8 cellular contexts compared by ENCODE assay signal in genomic region chr12:68113644-68114043, GRCh38. TPM values are rescaled to one million over a fixed set of nuclear protein-coding genes. Genes with fewer than 3 reads are reported as not detected.
DNase-seq lines count a peak whose midpoint lies in the region; ATAC-seq, FAIRE-seq and TF ChIP-seq lines count a peak whose summit lies in the region.

No MANE protein-coding gene starts in this region.

- no peaks in the 10 kb centered on the region for H3K9me1 ChIP-seq in K562 (ENCODE audit: control insufficient read depth, insufficient read depth, low read length)

- WGBS in K562 (ENCODE audit: insufficient coverage, low coverage, missing lambda C conversion rate) = no CpG with 5 or more reads among the region's 1 CpG

- no peaks in the 10 kb centered on the region for H3K36me3 ChIP-seq in OCI-LY7 (ENCODE audit: insufficient read depth, low read length)
- H3K36me3 ChIP-seq in K562 (ENCODE audit: control insufficient read depth, insufficient read depth, low read length) = no peaks in the 10 kb centered on the region

- H3K9me3 ChIP-seq in OCI-LY7 (ENCODE audit: low read length) (no peaks in the 10 kb centered on the region), K562 (replicated peaks; ENCODE audit: control insufficient read depth, insufficient read depth, low read depth, low read length) (no peaks in the 10 kb centered on the region)

- H3K9me2 ChIP-seq in OCI-LY7 (ENCODE audit: insufficient read depth, low read length) = no peaks in the 10 kb centered on the region

- no peak for TF ChIP-seq POLR2A in K562 (conservative IDR thresholded peaks at IDR 0.05)

- no peak overlapping the region for H2AFZ ChIP-seq in OCI-LY7 (ENCODE audit: low read length)
- H2AFZ ChIP-seq in K562 (ENCODE audit: low read depth, low read length) = 0 out of 2 replicates have a peak overlapping the region, but pooled peaks have one; percentile 24

- intact Hi-C loops in OCI-LY7 (cut with micrococcal nuclease; ENCODE audit: unreplicated experiment) (no loop called here), K562 (cut with micrococcal nuclease) (no loop called here), posterior vena cava (cut with DNase I) (loop anchor here in 1 of 2 donors (5.0 kb wide), 1 partner anchor 779 kb away; no protein-coding TSS in a partner anchor)

- FAIRE-seq in K562 (lab: Jason Lieb, UNC) (peak; percentile 35), HTR-8/SVneo (lab: Jason Lieb, UNC) (no peak)

- H3K79me2 ChIP-seq in OCI-LY7 (ENCODE audit: insufficient read depth, low read depth, low read length) (no peaks in the 10 kb centered on the region), K562 (ENCODE audit: control insufficient read depth, insufficient read depth, low read length) (no peaks in the 10 kb centered on the region)

- no peak overlapping the region for H3K9ac ChIP-seq in K562 (ENCODE audit: insufficient read depth in 1 of 2, low read depth in 2 of 2, low read length in 2 of 2)

- H3K4me3 ChIP-seq in OCI-LY7 (ENCODE audit: low read depth, low read length, poor library complexity, severe bottlenecking) (no peak overlapping the region), K562 (no peak overlapping the region)

- TF ChIP-seq CTCF in GM12874 (IDR thresholded peaks at IDR 0.05; ENCODE audit: insufficient read depth, low read depth, low read length) (peak; percentile 65), OCI-LY7 (conservative IDR thresholded peaks at IDR 0.05; ENCODE audit: low read length) (peak; percentile 72), K562 (IDR thresholded peaks at IDR 0.05 in 2 of 3, conservative IDR thresholded peaks at IDR 0.05 in 1 of 3; ENCODE audit: insufficient read depth in 2 of 3, low read depth in 1 of 3, low read length in 3 of 3) (peak; percentile 41 to 58 (median 56); a peak in 5 of 6 replicates)

- ATAC-seq in K562 = peak; percentile 66
- ATAC-seq in GM21717 (IDR thresholded peaks at IDR 0.05; ENCODE audit: unreplicated experiment) = no peak
- ATAC-seq in GM21515 (IDR thresholded peaks at IDR 0.05; ENCODE audit: unreplicated experiment) = no peak

- CTCF ChIA-PET in OCI-LY7 (lab: Charles Lee; ENCODE audit: unreplicated experiment) (no interaction called here), K562 (lab: Yijun Ruan, JAX; ENCODE audit: low intra/inter-chr PET ratio) (no interaction called here)

- in situ Hi-C loops in K562 (cut with MboI) = no loop called here

- H4K20me1 ChIP-seq in OCI-LY7 (ENCODE audit: insufficient read depth, low read length) (no peaks in the 10 kb centered on the region), K562 (replicated peaks; ENCODE audit: control insufficient read depth, insufficient read depth, low read length) (no peaks in the 10 kb centered on the region)

- peak; percentile 18 to 52; a peak in 3 of 4 replicates for TF ChIP-seq RAD21 in K562 (CRISPR knock-in tag; conservative IDR thresholded peaks at IDR 0.05 in 1 of 2, IDR thresholded peaks at IDR 0.05 in 1 of 2)

- BruUV-seq in OCI-LY7 (replicated peaks; lab: Mats Ljungman, UMichigan) (no TSS peak), K562 (replicated peaks; lab: Mats Ljungman, UMichigan) (no TSS peak)

- POLR2A ChIA-PET in OCI-LY7 (lab: Charles Lee) = interaction anchor here (0.5 to 1.7 kb wide), 6 partner anchors 9 to 1045 kb away, joined by 3 to 4 read pairs (median 3); no protein-coding TSS in a partner anchor
- POLR2A ChIA-PET in K562 (lab: Yijun Ruan, JAX) = interaction anchor here (0.6 kb wide), 1 partner anchor 1000 kb away, joined by 3 read pairs; no protein-coding TSS in a partner anchor

- no peak for TF ChIP-seq EP300 in K562 (IDR thresholded peaks at IDR 0.05; ENCODE audit: low read length)

- no peaks in the 10 kb centered on the region; a peak in 1 of 5 replicates for H3K27me3 ChIP-seq in K562 (ENCODE audit: control insufficient read depth in 2 of 2, insufficient read depth in 2 of 2, low read length in 2 of 2)

- DNase-seq in OCI-LY7 (ENCODE audit: low spot score) (peak; percentile 22), K562 (ENCODE audit: extremely low read depth in 1 of 4, low spot score in 3 of 4) (peak in 2 of 4 experiments; percentile 18 to 30), posterior vena cava (ENCODE audit: low spot score) (no peak), HTR-8/SVneo (ENCODE audit: insufficient read length, low spot score) (no peak)
- peak; percentile 19 to 48 for DNase-seq in stimulated activated CD4-positive, alpha-beta T cell treated with anti-CD3 and anti-CD28 coated beads, Interleukin-1b, Interleukin-23, amount 100 ng/mL, for 4 hours (ENCODE audit: low read depth in 2 of 2)

- H3K27ac ChIP-seq in OCI-LY7 (ENCODE audit: low read depth, low read length, poor library complexity, severe bottlenecking) = no peak overlapping the region
- no peak overlapping the region for H3K27ac ChIP-seq in K562 (ENCODE audit: extremely low read depth, low read depth, low read length)

- H3K4me2 ChIP-seq in OCI-LY7 (ENCODE audit: low read length) = no peak overlapping the region
- H3K4me2 ChIP-seq in K562 (ENCODE audit: insufficient read depth, low read length) = no peak overlapping the region

- no peaks in the 10 kb centered on the region for H3K4me1 ChIP-seq in OCI-LY7 (ENCODE audit: insufficient read depth, low read length, poor library complexity, severe bottlenecking)
- H3K4me1 ChIP-seq in K562 (replicated peaks in 1 of 2; ENCODE audit: control insufficient read depth in 2 of 2, insufficient read depth in 2 of 2, low read length in 2 of 2) = no peaks in the 10 kb centered on the region; a peak in 1 of 5 replicates

TF ChIP-seq in K562, 482 proteins besides CTCF, POLR2A, EP300 and RAD21:
- TF ChIP-seq HES1 (IDR thresholded peaks at IDR 0.05; ENCODE audit: low read depth) = no peak
- TF ChIP-seq YY1 (IDR thresholded peaks at IDR 0.05; ENCODE audit: borderline replicate concordance in 1 of 3, control insufficient read depth in 1 of 3, extremely low read depth in 1 of 3, insufficient read depth in 3 of 3, insufficient read length in 1 of 3, insufficient replicate concordance in 2 of 3, low read depth in 1 of 3, low read length in 2 of 3) = peak in 1 of 3 experiments; percentile 54
- 0 out of 2 replicates have a peak, but pooled peaks have one; percentile 20 for TF ChIP-seq SMC3 (conservative IDR thresholded peaks at IDR 0.05; ENCODE audit: insufficient read depth, low read depth, low read length)

RNA-seq across cellular contexts. Expression of gene IFNG, which starts 45.9 kb away (rescaled TPM):
- total RNA-seq in OCI-LY7 (2014; rRNA removed; shearing (Covaris generic)) = not detected in 2 replicates
- total RNA-seq in OCI-LY7 (2022) (not detected in 2 replicates), K562 (2014; rRNA removed) (not detected in 2 replicates), K562 (2014; rRNA removed; fragmentation: Illumina TruSeq; extraction: Trizol) (not detected in 2 replicates), K562 (2015; rRNA removed; fragmentation: Illumina TruSeq; extraction: Trizol) (not detected in 2 replicates), K562 (2021) (0.29 and 0.38 TPM in 2 replicates), posterior vena cava (not detected)
- not detected in 2 replicates for total RNA-seq in K562 (2011; cell fraction: chromatin; rRNA removed; ENCODE audit: low replicate concordance)
- total RNA-seq in K562 (2011; cell fraction: nucleolus; rRNA removed) = not detected in 2 replicates
- total RNA-seq in K562 (2011; cell fraction: nucleoplasm; rRNA removed) = not detected in 2 replicates
- polyA plus RNA-seq in K562 (2011; rRNA removed) (not detected in 2 replicates), K562 (2014; fragmentation: Illumina TruSeq; extraction: Trizol) (not detected in 2 replicates), K562 (2014; fragmentation: Nextera tagmentation; extraction: Ambion mirVana) (not detected), K562 (2014; rRNA removed) (not detected in 2 replicates)
- polyA plus RNA-seq in K562 (2011; cell fraction: cytosol; rRNA removed) = not detected in 2 replicates
- polyA plus RNA-seq in K562 (2011; cell fraction: nucleus; rRNA removed) = not detected in 2 replicates
- polyA plus RNA-seq in K562 (2012) = not detected in 2 replicates
- polyA minus RNA-seq in K562 (2011; rRNA and poly(A)+ RNA removed) = not detected in 2 replicates
- polyA minus RNA-seq in K562 (2011; cell fraction: cytosol; rRNA and poly(A)+ RNA removed) = not detected in 2 replicates
- not detected in 2 replicates for polyA minus RNA-seq in K562 (2011; cell fraction: nucleus; rRNA and poly(A)+ RNA removed)

Comparison
In these comparisons a context has a peak if more than half of its experiments do, and no peak if none do; other contexts are left out.
1. DNase-seq: peak in OCI-LY7 (single experiment) and stimulated activated CD4-positive, alpha-beta T cell treated with anti-CD3 and anti-CD28 coated beads, Interleukin-1b, Interleukin-23, amount 100 ng/mL, for 4 hours (2 of 2); none in posterior vena cava (single experiment) and HTR-8/SVneo (single experiment).
2. Peak in every context shown above with its lines, with median percentiles within 50 percentile points of each other: CTCF ChIP-seq.